Comparison of ENCODE assay signal across 8 cellular contexts in genomic region chr6:3227363-3228045, GRCh38. TPM values are rescaled to one million over a fixed set of nuclear protein-coding genes. Genes with fewer than 3 reads are reported as not detected.
DNase-seq lines count a peak whose midpoint lies in the region; ATAC-seq and TF ChIP-seq lines count a peak whose summit lies in the region.

Gene TUBB2B (minus strand): TSS chr6:3227653. CDS start chr6:3227543, 110 bp downstream.

- H2BK120ac ChIP-seq in mesenchymal stem cell (ENCODE audit: low read depth, low read length): no peak within 1 kb of the TSS

- peak within 1 kb of the TSS; percentile 25 to 92 for H3K18ac ChIP-seq in mesenchymal stem cell (ENCODE audit: low read depth in 1 of 2, low read length in 2 of 2)

- ATAC-seq in GM18861 (IDR thresholded peaks at IDR 0.05; ENCODE audit: unreplicated experiment) (no peak), GM18498 (IDR thresholded peaks at IDR 0.05; ENCODE audit: unreplicated experiment) (no peak)

- H3K27me3 ChIP-seq in BJ (ENCODE audit: control insufficient read depth, insufficient read depth, low read length) (peaks cover 42% of the 10 kb centered on the region), HAP-1 (ENCODE audit: low read depth) (no peaks in the 10 kb centered on the region), mesenchymal stem cell (ENCODE audit: control insufficient read depth in 1 of 2, insufficient read depth in 1 of 2, low read length in 2 of 2) (peaks cover 43 to 86% of the 10 kb centered on the region in 2 experiments)

- H4K91ac ChIP-seq in mesenchymal stem cell (ENCODE audit: low read length): no peak within 1 kb of the TSS

- H3K4me3 ChIP-seq in BJ (ENCODE audit: low read depth, low read length) (peak within 1 kb of the TSS; percentile 46), HAP-1 (peak within 1 kb of the TSS; percentile 97), coronary artery (peak within 1 kb of the TSS; percentile 78), mesenchymal stem cell (ENCODE audit: insufficient read depth in 1 of 2, low read depth in 1 of 2, low read length in 2 of 2) (peak within 1 kb of the TSS; percentile 59 to 70)

- H3K36me3 ChIP-seq in BJ (ENCODE audit: control insufficient read depth, insufficient read depth, low read length) (no peaks in the 10 kb centered on the region), HAP-1 (replicated peaks) (peaks cover 20% of the 10 kb centered on the region), mesenchymal stem cell (ENCODE audit: control insufficient read depth in 1 of 2, insufficient read depth in 2 of 2, low read depth in 1 of 2, low read length in 2 of 2) (no peaks in the 10 kb centered on the region)

- POLR2A ChIA-PET in BJ (lab: Charles Lee): interaction anchor here (1.1 kb wide), 1 partner anchor 74 kb away, joined by 6 read pairs; no protein-coding TSS in a partner anchor

- peak within 1 kb of the TSS in 1 of 2 experiments; percentile 66 for H3K14ac ChIP-seq in mesenchymal stem cell (ENCODE audit: low read length in 2 of 2)

- CTCF ChIA-PET in BJ (lab: Yijun Ruan, JAX): interaction anchor here (0.8 to 1.6 kb wide), 3 partner anchors 9 to 16 kb away, joined by 3 to 4 read pairs (median 3); no protein-coding TSS in a partner anchor

- H2BK5ac ChIP-seq in mesenchymal stem cell (ENCODE audit: low read depth, low read length, poor library complexity, severe bottlenecking): no peak within 1 kb of the TSS

- peak within 1 kb of the TSS; percentile 67 for H2AFZ ChIP-seq in mesenchymal stem cell (ENCODE audit: low read depth, low read length)

- H3K9me3 ChIP-seq in HAP-1: no peaks in the 10 kb centered on the region
- H3K9me3 ChIP-seq in mesenchymal stem cell (ENCODE audit: control insufficient read depth, low read length): no peaks in the 10 kb centered on the region

- H3K9ac ChIP-seq in mesenchymal stem cell (ENCODE audit: low read length): peak within 1 kb of the TSS; percentile 43

- H3K27ac Mint-ChIP-seq in type B pancreatic cell: peak within 1 kb of the TSS; percentile 90

- peak within 1 kb of the TSS; percentile 96 for H3K4me3 Mint-ChIP-seq in type B pancreatic cell

- no peak within 1 kb of the TSS for H4K8ac ChIP-seq in mesenchymal stem cell (ENCODE audit: low read length)

- DNase-seq in BJ (ENCODE audit: low read depth): no peak
- DNase-seq in HAP-1 (ENCODE audit: low spot score in 2 of 2): peak; percentile 81 to 94
- DNase-seq in NCI-H82 (lab: John Stamatoyannopoulos, UW): peak; percentile 96
- DNase-seq in coronary artery (ENCODE audit: low spot score): no peak
- DNase-seq in mesenchymal stem cell: peak; percentile 62
- DNase-seq in type B pancreatic cell (ENCODE audit: extremely low spot score, unreplicated experiment): peak; percentile 86

- H3K27me3 Mint-ChIP-seq in type B pancreatic cell: peaks cover 56% of the 10 kb centered on the region

- no peak within 1 kb of the TSS for H2AK5ac ChIP-seq in mesenchymal stem cell (ENCODE audit: low read length, severe bottlenecking)

- TF ChIP-seq CTCF in BJ (IDR thresholded peaks at IDR 0.05; ENCODE audit: insufficient read depth, low read depth, low read length): no peak
- TF ChIP-seq CTCF in coronary artery (IDR thresholded peaks at IDR 0.05): no peak
- no peak for TF ChIP-seq CTCF in type B pancreatic cell (conservative IDR thresholded peaks at IDR 0.05)

- peak within 1 kb of the TSS in 1 of 2 donors; percentile 45 for H3K27ac ChIP-seq in coronary artery
- no peak within 1 kb of the TSS for H3K27ac ChIP-seq in mesenchymal stem cell (ENCODE audit: low read length, poor library complexity, severe bottlenecking)

- peak within 1 kb of the TSS in 1 of 2 experiments; percentile 47 for H2BK12ac ChIP-seq in mesenchymal stem cell (ENCODE audit: low read length in 2 of 2)

- peak within 1 kb of the TSS in 1 of 2 experiments; percentile 97 for H3K23ac ChIP-seq in mesenchymal stem cell (ENCODE audit: low read length in 2 of 2)

- in situ Hi-C loops in HAP-1 (cut with MboI; ENCODE audit: low sequenced_read_pairs): no loop called here

- H3K4me1 Mint-ChIP-seq in type B pancreatic cell (ENCODE audit: unreplicated experiment): peaks cover 19% of the 10 kb centered on the region

- H2BK15ac ChIP-seq in mesenchymal stem cell (ENCODE audit: low read depth, poor library complexity, severe bottlenecking): no peak within 1 kb of the TSS

- peak within 1 kb of the TSS in 1 of 2 experiments; percentile 45 for H3K4ac ChIP-seq in mesenchymal stem cell (ENCODE audit: low read depth in 1 of 2, low read length in 2 of 2)

- peak within 1 kb of the TSS; percentile 98 for H3K4me2 ChIP-seq in mesenchymal stem cell (ENCODE audit: low read length, poor library complexity, severe bottlenecking)

- under 1% methylated on average over 57 of the region's 66 CpGs for WGBS in mesenchymal stem cell

- peaks cover 35% of the 10 kb centered on the region for H3K4me1 ChIP-seq in HAP-1
- H3K4me1 ChIP-seq in mesenchymal stem cell (ENCODE audit: control insufficient read depth, insufficient read depth, low read depth, low read length): peaks cover 34% of the 10 kb centered on the region

- no peaks in the 10 kb centered on the region for H3K9me3 Mint-ChIP-seq in type B pancreatic cell

- peaks cover 6% of the 10 kb centered on the region for H3K79me1 ChIP-seq in mesenchymal stem cell (replicated peaks; ENCODE audit: low read length, poor library complexity, severe bottlenecking)

- peaks cover 18% of the 10 kb centered on the region for H3K36me3 Mint-ChIP-seq in type B pancreatic cell

RNA-seq across cellular contexts. Expression of gene TUBB2B, which starts in this region (rescaled TPM):
- 10.9 and 13.3 TPM in 2 replicates for polyA plus RNA-seq in BJ (2011; rRNA removed)
- polyA minus RNA-seq in BJ (2011; rRNA and poly(A)+ RNA removed): 11.6 and 19.6 TPM in 2 replicates
- polyA plus RNA-seq in mesenchymal stem cell (2013, experiment 1 of 2): 24.5 TPM
- 25.5 TPM for polyA plus RNA-seq in mesenchymal stem cell (2013, experiment 2 of 2)
- 37.8 and 158 TPM in 2 replicates for total RNA-seq in type B pancreatic cell (ENCODE audit: low replicate concordance)

Comparison
In these comparisons a context has a peak if more than half of its experiments do, and no peak if none do; other contexts are left out.
1. DNase-seq: peak in HAP-1 (2 of 2), NCI-H82 (single experiment), mesenchymal stem cell (single experiment) and type B pancreatic cell (single experiment); none in BJ (single experiment) and coronary artery (single experiment).
2. H3K4me3 ChIP-seq: peak in every context shown above with its lines; median percentile 97 in HAP-1; 78 in coronary artery; 64 in mesenchymal stem cell; 46 in BJ.